Comparison of ENCODE assay signal across 13 cellular contexts in the genomic region with DNA sequence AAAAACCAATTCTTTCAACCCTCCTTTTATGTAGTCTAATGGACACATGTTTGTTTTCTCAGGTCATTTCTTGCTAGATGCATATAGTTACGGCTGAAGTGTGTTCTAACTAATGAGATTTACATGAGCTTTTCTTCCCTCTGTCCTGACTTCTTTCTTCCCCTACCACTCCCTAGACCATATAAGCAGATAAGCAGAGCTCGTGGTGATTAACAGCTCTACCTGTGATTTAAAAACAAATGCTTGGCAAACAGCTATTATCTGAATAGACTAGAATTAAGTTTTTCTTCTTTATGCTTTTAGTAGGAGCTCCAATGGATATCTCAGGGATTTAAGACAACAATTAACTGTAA. TPM values are rescaled to one million over a fixed set of nuclear protein-coding genes. Genes with fewer than 3 reads are reported as not detected.
DNase-seq lines count a peak whose midpoint lies in the region; ATAC-seq, FAIRE-seq and TF ChIP-seq lines count a peak whose summit lies in the region.
"Had no signal": no experiment of that assay in that cellular context is flagged by ENCODE, and none has a peak within 500 bp of the region (broad histone marks: within the 10 kb centered on the region; RNA-seq: fewer than 3 reads in every experiment).

No MANE protein-coding gene starts in this region.

- FAIRE-seq in urothelium cell line (lab: Jason Lieb, UNC) = no peak
- FAIRE-seq: islet of Langerhans had no signal

- H3K27me3 ChIP-seq in cardiac muscle cell (no peaks in the 10 kb centered on the region), right atrium auricular region (no peaks in the 10 kb centered on the region)

- no peaks in the 10 kb centered on the region for H3K9me3 Mint-ChIP-seq in effector memory CD8-positive, alpha-beta T cell
- no peaks in the 10 kb centered on the region for H3K9me3 Mint-ChIP-seq in nephron
- H3K9me3 Mint-ChIP-seq: activated naive CD4-positive, alpha-beta T cell treated with anti-CD3 and anti-CD28 coated beads, Interleukin-2, amount 50 U/mL, for 72 hours; WTC11 had no signal

- no peak for ATAC-seq in effector memory CD8-positive, alpha-beta T cell (replicated peaks)
- ATAC-seq in HG02884 (IDR thresholded peaks at IDR 0.05; ENCODE audit: unreplicated experiment) = no peak
- ATAC-seq: activated naive CD4-positive, alpha-beta T cell treated with anti-CD3 and anti-CD28 coated beads, Interleukin-2, amount 50 U/mL, for 72 hours; WTC11 had no signal

- peak overlapping the region; percentile 9 to 65 for H3K27ac Mint-ChIP-seq in effector memory CD8-positive, alpha-beta T cell
- peak overlapping the region; percentile 1 to 27 (median 6) for H3K27ac Mint-ChIP-seq in nephron
- H3K27ac Mint-ChIP-seq: activated naive CD4-positive, alpha-beta T cell treated with anti-CD3 and anti-CD28 coated beads, Interleukin-2, amount 50 U/mL, for 72 hours; WTC11 had no signal

- DNase-seq in cardiac muscle cell (ENCODE audit: low read depth in 1 of 2, low spot score in 1 of 2) (no peak), right atrium auricular region (ENCODE audit: low spot score) (no peak), urothelium cell line (ENCODE audit: low spot score) (no peak), HCEC 1CT (no peak), GDM1 (lab: John Stamatoyannopoulos, UW) (no peak)
- DNase-seq in effector memory CD8-positive, alpha-beta T cell = no peak
- DNase-seq: central memory CD4-positive, alpha-beta T cell; NCI-H1694 treated with DMSO at 0.1 percent for 48 hours had no signal

- H3K4me1 ChIP-seq in cardiac muscle cell (ENCODE audit: low read depth) = peaks cover 12% of the 10 kb centered on the region
- H3K4me1 ChIP-seq in right atrium auricular region = peaks cover 0 to 9% of the 10 kb centered on the region in 2 donors

- H3K4me3 ChIP-seq in cardiac muscle cell = no peak overlapping the region
- no peak overlapping the region for H3K4me3 ChIP-seq in right atrium auricular region

- H3K4me1 Mint-ChIP-seq in effector memory CD8-positive, alpha-beta T cell (ENCODE audit: low read depth in 2 of 2) = peaks cover 27 to 61% of the 10 kb centered on the region in 2 donors
- H3K4me1 Mint-ChIP-seq in nephron = peaks cover 31% of the 10 kb centered on the region
- H3K4me1 Mint-ChIP-seq: WTC11 had no signal

- H3K4me3 Mint-ChIP-seq in effector memory CD8-positive, alpha-beta T cell = no peak overlapping the region
- no peak overlapping the region for H3K4me3 Mint-ChIP-seq in nephron
- H3K4me3 Mint-ChIP-seq: WTC11 had no signal

- no peaks in the 10 kb centered on the region for H3K27me3 Mint-ChIP-seq in effector memory CD8-positive, alpha-beta T cell
- no peaks in the 10 kb centered on the region for H3K27me3 Mint-ChIP-seq in nephron (ENCODE audit: low read depth)

- H3K36me3 Mint-ChIP-seq in effector memory CD8-positive, alpha-beta T cell (ENCODE audit: insufficient read depth) = peaks cover 42% of the 10 kb centered on the region
- peaks cover 62% of the 10 kb centered on the region for H3K36me3 Mint-ChIP-seq in nephron (ENCODE audit: low read depth)

- H3K36me3 ChIP-seq in cardiac muscle cell = peaks cover 44% of the 10 kb centered on the region
- peaks cover 58% of the 10 kb centered on the region for H3K36me3 ChIP-seq in right atrium auricular region

- TF ChIP-seq CTCF in cardiac muscle cell (IDR thresholded peaks at IDR 0.05; ENCODE audit: low read depth, low read length) = no peak
- TF ChIP-seq CTCF in right atrium auricular region (IDR thresholded peaks at IDR 0.05) = no peak
- TF ChIP-seq CTCF in nephron (IDR thresholded peaks at IDR 0.05; ENCODE audit: unreplicated experiment in 3 of 3) = no peak

- peak overlapping the region; percentile 26 for H3K27ac ChIP-seq in cardiac muscle cell
- no peak overlapping the region for H3K27ac ChIP-seq in right atrium auricular region

- H3K9me3 ChIP-seq in cardiac muscle cell (ENCODE audit: low read depth) (no peaks in the 10 kb centered on the region), right atrium auricular region (no peaks in the 10 kb centered on the region)

RNA-seq across cellular contexts. Expression of a gene that starts 18.6 kb away (rescaled TPM):
- total RNA-seq in cardiac muscle cell = 86.8 and 99.5 TPM in 2 replicates
- polyA plus RNA-seq in cardiac muscle cell = 116 and 152 TPM in 2 replicates
- total RNA-seq in right atrium auricular region = 10 to 100 TPM; 44.5 to 47.2 TPM

RNA-seq across cellular contexts. Expression of a gene that starts 40.5 kb away (rescaled TPM):
- total RNA-seq in cardiac muscle cell = 5.1 TPM in 2 replicates
- 4.6 and 7.0 TPM in 2 replicates for polyA plus RNA-seq in cardiac muscle cell
- 1 to 10 TPM; 3.2 to 5.0 TPM for total RNA-seq in right atrium auricular region
